22 cellular contexts compared by ENCODE assay signal in genomic region chr7:134763960-134764359, GRCh38. TPM values are rescaled to one million over a fixed set of nuclear protein-coding genes. Genes with fewer than 3 reads are reported as not detected.
"Had no signal": no experiment of that assay in that cellular context is flagged by ENCODE, and none has a peak within 500 bp of the region (broad histone marks: within the 10 kb centered on the region; RNA-seq: fewer than 3 reads in every experiment).

No MANE protein-coding gene starts in this region.

- DNase-seq: activated CD4-positive, alpha-beta T cell treated with anti-CD3 and anti-CD28 coated beads for 36 hours; activated CD4-positive, CD25-positive, alpha-beta regulatory T cell; activated CD8-positive, alpha-beta memory T cell treated with anti-CD3 and anti-CD28 coated beads, Interleukin-2, amount 10 ng/mL, durations not matched to agents 7 days and 5 days; activated CD8-positive, alpha-beta T cell treated with anti-CD3 and anti-CD28 coated beads, Interleukin-2, amount 10 ng/mL, durations not matched to agents 7 days and 5 days; activated T-cell treated with anti-CD3 and anti-CD28 coated beads, Interleukin-2, amount 50 U/mL, for 48 hours; anterior cingulate cortex; endodermal cell; foreskin keratinocyte; mammary epithelial cell; naive thymus-derived CD8-positive, alpha-beta T cell; nucleus accumbens; pancreas; right lobe of liver; stimulated activated CD4-positive, alpha-beta T cell treated with anti-CD3 and anti-CD28 coated beads, Interleukin-12 subunit alpha, Interleukin-12 subunit beta, amount 100 ng/mL, for 4 hours; stimulated activated CD4-positive, alpha-beta T cell treated with anti-CD3 and anti-CD28 coated beads, Interleukin-4, amount 100 ng/mL, for 1 hour; stimulated activated naive CD8-positive, alpha-beta T cell treated with anti-CD3 and anti-CD28 coated beads, Interleukin-15, Interleukin-2, amounts not matched to agents 100 U/mL and 50 U/mL, for 24 hours; T-helper 1 cell; testis; uterus had no signal

- ATAC-seq: activated CD4-positive, alpha-beta T cell treated with anti-CD3 and anti-CD28 coated beads for 36 hours; activated CD8-positive, alpha-beta memory T cell treated with anti-CD3 and anti-CD28 coated beads, Interleukin-2, amount 10 ng/mL, durations not matched to agents 7 days and 5 days; activated CD8-positive, alpha-beta T cell treated with anti-CD3 and anti-CD28 coated beads, Interleukin-2, amount 10 ng/mL, durations not matched to agents 7 days and 5 days; esophagus mucosa; foreskin keratinocyte; naive thymus-derived CD8-positive, alpha-beta T cell; pancreas; right lobe of liver; stimulated activated naive CD8-positive, alpha-beta T cell treated with anti-CD3 and anti-CD28 coated beads, Interleukin-15, Interleukin-2, amounts not matched to agents 100 U/mL and 50 U/mL, for 24 hours had no signal

- H3K4me3 ChIP-seq: cardiac muscle cell, pancreas, right lobe of liver, skin epidermis, testis, uterus had no signal

- H3K27ac ChIP-seq: cardiac muscle cell, foreskin keratinocyte, pancreas, right lobe of liver, testis, uterus had no signal

- H3K4me1 ChIP-seq: foreskin keratinocyte, right lobe of liver, testis had no signal

- H3K9me3 ChIP-seq: pancreas, right lobe of liver, testis, uterus had no signal

- H3K27me3 ChIP-seq: cardiac muscle cell, foreskin keratinocyte, pancreas, right lobe of liver, testis, uterus had no signal

- H3K36me3 ChIP-seq: cardiac muscle cell, pancreas, right lobe of liver, uterus had no signal

RNA-seq across cellular contexts. Expression of gene CALD1, which starts 15.5 kb away (rescaled TPM):
- total RNA-seq: naive thymus-derived CD8-positive, alpha-beta T cell had no signal
- polyA plus RNA-seq: naive thymus-derived CD8-positive, alpha-beta T cell had no signal
